In the genomic region with DNA sequence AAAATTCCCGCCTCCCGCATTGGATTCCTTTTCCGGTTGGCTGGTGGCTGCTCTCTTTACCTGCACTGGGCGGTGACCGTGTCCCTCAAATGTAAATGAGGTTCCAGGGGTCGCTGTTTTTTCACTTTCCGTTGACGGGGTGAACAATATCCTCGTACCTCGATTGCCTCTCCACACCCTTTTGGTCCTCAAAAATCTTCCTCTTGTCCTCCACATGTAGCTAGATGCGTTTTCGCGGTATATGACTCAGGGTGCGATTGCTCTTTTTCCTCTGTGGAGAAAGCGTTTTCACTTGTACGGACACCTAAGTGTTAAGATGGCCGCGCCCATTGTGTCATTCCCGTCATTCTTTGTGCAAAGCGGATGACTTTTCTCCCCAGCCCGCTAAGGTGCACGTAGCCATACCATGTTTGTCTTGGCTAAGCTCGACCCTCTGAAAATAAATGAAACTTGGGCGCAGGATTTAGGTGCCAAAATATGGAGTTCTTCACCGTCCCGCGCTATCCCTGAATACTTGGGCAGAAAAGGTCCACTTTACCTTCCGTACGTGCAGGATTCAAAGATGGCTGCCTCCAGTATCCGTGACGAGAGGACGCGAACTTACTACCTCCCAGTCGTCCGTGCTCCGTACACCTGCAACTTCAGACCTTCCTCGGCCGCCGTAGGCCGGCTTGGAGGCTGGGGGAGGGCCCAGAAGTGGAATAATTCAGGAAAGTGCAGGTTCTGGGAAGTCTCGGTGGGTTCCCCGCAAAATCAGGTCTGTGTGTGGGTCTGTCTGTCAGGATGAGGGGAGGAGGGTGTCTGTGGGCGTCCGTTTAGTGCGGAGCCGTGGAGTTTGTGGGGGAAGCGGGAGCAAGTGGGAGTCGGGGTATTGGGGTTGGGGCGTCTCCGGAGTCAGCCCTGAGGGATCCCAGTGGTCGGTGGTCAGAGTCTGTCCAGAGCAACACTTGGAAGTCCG, we compare ENCODE assay signal across 8 cellular contexts. TPM values are rescaled to one million over a fixed set of nuclear protein-coding genes. Genes with fewer than 3 reads are reported as not detected.
DNase-seq lines count a peak whose midpoint lies in the region; ATAC-seq and TF ChIP-seq lines count a peak whose summit lies in the region.

A gene (plus strand): TSS at position 689 of the 958 bp plus-strand sequence. CDS start 8,749 bp downstream, outside the sequence.

- peak within 1 kb of the TSS; percentile 94 for H3K27ac Mint-ChIP-seq in T-helper 2 cell treated with Interferon-gamma antibody and Interleukin-4, amounts not matched to agents 5 μg/mL and 100 μg/mL, for 36 hours

- H3K27ac ChIP-seq in vagina = peak within 1 kb of the TSS; percentile 77

- peaks cover 13% of the 10 kb centered on the region for H3K4me1 Mint-ChIP-seq in T-helper 2 cell treated with Interferon-gamma antibody and Interleukin-4, amounts not matched to agents 5 μg/mL and 100 μg/mL, for 36 hours (ENCODE audit: low read depth)

- no peaks in the 10 kb centered on the region for H3K27me3 Mint-ChIP-seq in T-helper 2 cell treated with Interferon-gamma antibody and Interleukin-4, amounts not matched to agents 5 μg/mL and 100 μg/mL, for 36 hours (ENCODE audit: low read depth)

- H3K9me3 Mint-ChIP-seq in T-helper 2 cell treated with Interferon-gamma antibody and Interleukin-4, amounts not matched to agents 5 μg/mL and 100 μg/mL, for 36 hours = peaks cover 82% of the 10 kb centered on the region

- H3K36me3 Mint-ChIP-seq in T-helper 2 cell treated with Interferon-gamma antibody and Interleukin-4, amounts not matched to agents 5 μg/mL and 100 μg/mL, for 36 hours (ENCODE audit: low read depth) = peaks cover 43% of the 10 kb centered on the region

- intact Hi-C loops in vagina (cut with DNase I) = no loop called here

- H3K4me3 ChIP-seq in astrocyte of the cerebellum (ENCODE audit: low read depth, low read length) (peak within 1 kb of the TSS; percentile 65), vagina (peak within 1 kb of the TSS; percentile 89 to 91)

- peak within 1 kb of the TSS; percentile 98 for H3K4me3 Mint-ChIP-seq in T-helper 2 cell treated with Interferon-gamma antibody and Interleukin-4, amounts not matched to agents 5 μg/mL and 100 μg/mL, for 36 hours

- TF ChIP-seq POLR2A in vagina (IDR thresholded peaks at IDR 0.05) = no peak

- ATAC-seq in HG02763 (IDR thresholded peaks at IDR 0.05; ENCODE audit: unreplicated experiment) = peak; percentile 66

- H3K4me1 ChIP-seq in vagina = peaks cover 10% of the 10 kb centered on the region

- peak; percentile 96 for DNase-seq in NCI-H146 treated with DMSO at 0.1 percent for 48 hours (lab: John Stamatoyannopoulos, UW; ENCODE audit: unreplicated experiment)
- peak; percentile 80 for DNase-seq in T-helper 2 cell treated with Interferon-gamma antibody and Interleukin-4, amounts not matched to agents 5 μg/mL and 100 μg/mL, for 36 hours (ENCODE audit: low spot score)
- DNase-seq in astrocyte of the cerebellum (ENCODE audit: low read depth) = peak; percentile 86
- DNase-seq in hepatic stellate cell (ENCODE audit: low spot score) = peak; percentile 76
- peak; percentile 93 for DNase-seq in putamen (ENCODE audit: low spot score)
- peak in 1 of 2 donors; percentile 91 for DNase-seq in vagina (ENCODE audit: extremely low spot score in 2 of 2)

- H3K27me3 ChIP-seq in vagina = no peaks in the 10 kb centered on the region

- TF ChIP-seq CTCF in GM12872 (IDR thresholded peaks at IDR 0.05; ENCODE audit: insufficient read depth, low read depth, low read length) (peak; percentile 36; the same call in 2 of the 3 replicates), astrocyte of the cerebellum (IDR thresholded peaks at IDR 0.05; ENCODE audit: low read depth, low read length, missing control alignments) (peak; percentile 27), vagina (IDR thresholded peaks at IDR 0.05) (no peak)

- in situ Hi-C loops in astrocyte of the cerebellum (cut with HindIII; ENCODE audit: low sequenced_read_pairs) = no loop called here

- H3K36me3 ChIP-seq in vagina = peaks cover 0 to 26% of the 10 kb centered on the region in 2 donors

- H3K9me3 ChIP-seq in vagina = peaks cover 17% of the 10 kb centered on the region

RNA-seq across cellular contexts. Expression of the gene that starts here (rescaled TPM):
- 4.2 TPM for total RNA-seq in vagina

Comparison
In these comparisons a context has a peak if more than half of its experiments do, and no peak if none do; other contexts are left out.
1. CTCF ChIP-seq: peak in GM12872 (single experiment) and astrocyte of the cerebellum (single experiment); none in vagina (0 of 3).